In the genomic region with DNA sequence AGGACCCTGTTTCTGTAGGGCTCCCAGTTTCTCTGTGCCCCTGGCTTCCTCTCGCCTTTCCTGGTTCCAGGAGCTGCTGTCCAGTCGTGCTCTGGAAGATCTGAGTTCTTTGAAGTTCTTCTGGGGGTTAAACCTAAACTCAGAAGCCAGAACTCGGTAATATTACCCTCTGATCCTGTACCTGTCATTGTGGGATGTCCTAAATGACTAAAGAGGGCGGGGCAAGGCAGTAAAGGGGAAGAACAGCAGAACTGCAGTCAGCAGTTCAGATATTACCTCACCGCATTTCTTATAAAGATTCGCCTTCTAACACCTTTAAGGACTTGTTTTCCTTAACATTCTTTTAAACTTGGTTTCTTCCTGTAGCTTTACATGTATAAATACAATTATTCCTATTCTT, we compare ENCODE assay signal across 13 cellular contexts.
DNase-seq lines count a peak whose midpoint lies in the region; ATAC-seq lines count a peak whose summit lies in the region.
"Had no signal": no experiment of that assay in that cellular context is flagged by ENCODE, and none has a peak within 500 bp of the region (broad histone marks: within the 10 kb centered on the region; RNA-seq: fewer than 3 reads in every experiment).

No MANE protein-coding gene starts in this region.

- peak; percentile 31 to 93 for ATAC-seq in activated naive CD4-positive, alpha-beta T cell treated with anti-CD3 and anti-CD28 coated beads, Interleukin-2, amount 50 U/mL, for 72 hours
- peak; percentile 50 for ATAC-seq in GM21786 (IDR thresholded peaks at IDR 0.05; ENCODE audit: unreplicated experiment)
- peak; percentile 96 for ATAC-seq in stimulated activated effector memory CD8-positive, alpha-beta T cell treated with anti-CD3 and anti-CD28 coated beads, Interleukin-12 subunit alpha, Interleukin-12 subunit beta, amount 100 ng/mL, for 72 hours
- ATAC-seq: left lobe of liver had no signal

- POLR2A ChIA-PET in activated CD4-positive, alpha-beta memory T cell treated with anti-CD3 and anti-CD28 coated beads for 36 hours (lab: Charles Lee): no interaction called here

- peaks cover 16% of the 10 kb centered on the region for H3K4me1 Mint-ChIP-seq in activated CD4-positive, alpha-beta memory T cell treated with anti-CD3 and anti-CD28 coated beads for 36 hours (ENCODE audit: low read depth)
- peaks cover 21% of the 10 kb centered on the region for H3K4me1 Mint-ChIP-seq in stimulated activated effector memory CD8-positive, alpha-beta T cell treated with anti-CD3 and anti-CD28 coated beads, Interleukin-12 subunit alpha, Interleukin-12 subunit beta, amount 100 ng/mL, for 72 hours

- intact Hi-C loops in activated CD4-positive, alpha-beta memory T cell treated with anti-CD3 and anti-CD28 coated beads for 36 hours (cut with micrococcal nuclease): loop anchor here (2.0 kb wide), 1 partner anchor 24 kb away; no protein-coding TSS in a partner anchor

- CTCF ChIA-PET in activated CD4-positive, alpha-beta memory T cell treated with anti-CD3 and anti-CD28 coated beads for 36 hours (lab: Charles Lee): no interaction called here

- peak in 1 of 2 donors; percentile 25 for DNase-seq in activated naive CD4-positive, alpha-beta T cell treated with anti-CD3 and anti-CD28 coated beads, Interleukin-2, amount 50 U/mL, for 72 hours (ENCODE audit: low spot score in 2 of 2)
- no peak for DNase-seq in activated naive CD4-positive, alpha-beta T cell treated with Interleukin-2 at 50 U/mL for 16 hours
- DNase-seq in activated CD4-positive, alpha-beta memory T cell treated with anti-CD3 and anti-CD28 coated beads for 36 hours: peak; percentile 58
- peak in 1 of 2 donors; percentile 56 for DNase-seq in stimulated activated effector memory CD8-positive, alpha-beta T cell treated with anti-CD3 and anti-CD28 coated beads, Interleukin-12 subunit alpha, Interleukin-12 subunit beta, amount 100 ng/mL, for 72 hours (ENCODE audit: low spot score in 2 of 2)
- DNase-seq in HCEC 1CT (no peak), iPS-NIHi11 (ENCODE audit: low spot score) (no peak), DMS114 treated with DMSO at 0.1 percent for 48 hours (lab: John Stamatoyannopoulos, UW; ENCODE audit: unreplicated experiment) (no peak)
- DNase-seq: effector CD8-positive, alpha-beta T cell; H9; NCI-H2171 treated with DMSO at 0.1 percent for 48 hours had no signal

- no peak overlapping the region for H3K4me3 Mint-ChIP-seq in activated CD4-positive, alpha-beta memory T cell treated with anti-CD3 and anti-CD28 coated beads for 36 hours
- H3K4me3 Mint-ChIP-seq in stimulated activated effector memory CD8-positive, alpha-beta T cell treated with anti-CD3 and anti-CD28 coated beads, Interleukin-12 subunit alpha, Interleukin-12 subunit beta, amount 100 ng/mL, for 72 hours: no peak overlapping the region
- H3K4me3 Mint-ChIP-seq: H9, neural crest cell had no signal

- peaks cover 0 to 9% of the 10 kb centered on the region in 2 donors for H3K36me3 Mint-ChIP-seq in activated naive CD4-positive, alpha-beta T cell treated with anti-CD3 and anti-CD28 coated beads, Interleukin-2, amount 50 U/mL, for 72 hours
- peaks cover 15% of the 10 kb centered on the region for H3K36me3 Mint-ChIP-seq in activated CD4-positive, alpha-beta memory T cell treated with anti-CD3 and anti-CD28 coated beads for 36 hours
- H3K36me3 Mint-ChIP-seq in stimulated activated effector memory CD8-positive, alpha-beta T cell treated with anti-CD3 and anti-CD28 coated beads, Interleukin-12 subunit alpha, Interleukin-12 subunit beta, amount 100 ng/mL, for 72 hours: peaks cover 48% of the 10 kb centered on the region

- H3K27me3 Mint-ChIP-seq in activated CD4-positive, alpha-beta memory T cell treated with anti-CD3 and anti-CD28 coated beads for 36 hours: no peaks in the 10 kb centered on the region

- no peaks in the 10 kb centered on the region for H3K9me3 Mint-ChIP-seq in activated naive CD4-positive, alpha-beta T cell treated with anti-CD3 and anti-CD28 coated beads, Interleukin-2, amount 50 U/mL, for 72 hours
- H3K9me3 Mint-ChIP-seq in activated CD4-positive, alpha-beta memory T cell treated with anti-CD3 and anti-CD28 coated beads for 36 hours: no peaks in the 10 kb centered on the region
- no peaks in the 10 kb centered on the region for H3K9me3 Mint-ChIP-seq in stimulated activated effector memory CD8-positive, alpha-beta T cell treated with anti-CD3 and anti-CD28 coated beads, Interleukin-12 subunit alpha, Interleukin-12 subunit beta, amount 100 ng/mL, for 72 hours
- H3K9me3 Mint-ChIP-seq: H9, neural crest cell had no signal

- peak overlapping the region; percentile 83 to 92 for H3K27ac Mint-ChIP-seq in activated naive CD4-positive, alpha-beta T cell treated with anti-CD3 and anti-CD28 coated beads, Interleukin-2, amount 50 U/mL, for 72 hours
- peak overlapping the region; percentile 79 for H3K27ac Mint-ChIP-seq in activated CD4-positive, alpha-beta memory T cell treated with anti-CD3 and anti-CD28 coated beads for 36 hours
- peak overlapping the region; percentile 45 for H3K27ac Mint-ChIP-seq in stimulated activated effector memory CD8-positive, alpha-beta T cell treated with anti-CD3 and anti-CD28 coated beads, Interleukin-12 subunit alpha, Interleukin-12 subunit beta, amount 100 ng/mL, for 72 hours
- H3K27ac Mint-ChIP-seq: H9 had no signal
